In genomic region chr17:1344521-1344920, GRCh38 we compare ENCODE assay signal across 1 cellular context.
TF ChIP-seq lines count a peak whose summit lies in the region.

No MANE protein-coding gene starts in this region.

TF ChIP-seq in GM23338, 12 proteins besides CTCF, POLR2A, EP300 and RAD21 (continued from another document):
- TF ChIP-seq ZNF462 (CRISPR knock-in tag; IDR thresholded peaks at IDR 0.05): no peak
- TF ChIP-seq JUNB (IDR thresholded peaks at IDR 0.05; ENCODE audit: unreplicated experiment): no peak
- no peak for TF ChIP-seq ZNF114 (CRISPR knock-in tag; IDR thresholded peaks at IDR 0.05)
- no peak for TF ChIP-seq STAT1 (IDR thresholded peaks at IDR 0.05; ENCODE audit: unreplicated experiment)
- no peak for TF ChIP-seq EZH2phosphoT487 (IDR thresholded peaks at IDR 0.05; ENCODE audit: unreplicated experiment)
- TF ChIP-seq CREB1 (CRISPR knock-in tag; IDR thresholded peaks at IDR 0.05; ENCODE audit: low read depth): no peak
- no peak for TF ChIP-seq ZNF331 (CRISPR knock-in tag; IDR thresholded peaks at IDR 0.05; ENCODE audit: low read depth)
- TF ChIP-seq ETS1 (IDR thresholded peaks at IDR 0.05): no peak
- TF ChIP-seq NANOG (IDR thresholded peaks at IDR 0.05; ENCODE audit: borderline replicate concordance): no peak
